In the genomic region with DNA sequence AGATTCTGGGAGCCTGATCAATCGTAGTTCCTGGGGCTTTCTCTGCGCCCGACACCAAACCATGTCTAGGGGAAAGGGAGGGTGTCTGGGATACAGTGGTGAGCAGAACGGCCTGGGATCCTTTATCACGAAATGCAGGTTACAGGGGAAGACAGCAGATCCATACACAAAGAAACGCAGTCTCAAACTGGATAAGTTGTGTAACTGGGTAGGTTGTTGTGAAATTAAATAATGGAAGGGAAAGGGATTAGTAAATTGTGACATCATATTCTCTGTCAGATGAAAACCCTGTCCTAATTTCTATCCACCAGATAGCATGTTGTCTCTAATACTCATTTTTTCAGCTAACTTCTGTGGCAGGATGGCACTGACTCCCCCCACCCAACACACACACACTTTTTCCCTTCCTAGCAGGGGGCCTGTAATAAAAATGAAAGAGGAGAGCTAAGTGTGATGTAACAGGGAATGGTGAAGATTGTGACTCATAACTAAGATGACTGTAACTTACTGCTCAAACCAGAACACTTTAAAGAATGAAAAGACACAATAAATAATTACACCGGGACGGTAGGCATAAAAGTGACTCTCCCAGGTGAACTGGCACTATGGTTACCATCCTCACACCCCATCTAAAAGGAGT, we compare ENCODE assay signal across 1 cellular context.
TF ChIP-seq lines count a peak whose summit lies in the region.

No MANE protein-coding gene starts in this region.

TF ChIP-seq in K562, 482 proteins besides CTCF, POLR2A, EP300 and RAD21 (continues in another document):
- no peak for TF ChIP-seq ZNF316 (IDR thresholded peaks at IDR 0.05)
- no peak for TF ChIP-seq NR2C2 (CRISPR knock-in tag; IDR thresholded peaks at IDR 0.05)
- TF ChIP-seq NR2C2 (tag; IDR thresholded peaks at IDR 0.05), result 0 out of 2 replicates have a peak, but pooled peaks have one; percentile 49
- peak; percentile 81 for TF ChIP-seq FOSL1 (tag; conservative IDR thresholded peaks at IDR 0.05)
- TF ChIP-seq ZNF197 (CRISPR knock-in tag; IDR thresholded peaks at IDR 0.05; ENCODE audit: low read depth), result no peak
- peak; percentile 64 for TF ChIP-seq HDAC8 (tag; IDR thresholded peaks at IDR 0.05)
- peak; percentile 42; the same call in 1 of the 2 replicates for TF ChIP-seq ARID1B (IDR thresholded peaks at IDR 0.05)
- no peak for TF ChIP-seq POLR2B (IDR thresholded peaks at IDR 0.05; ENCODE audit: low read depth, partially characterized antibody)
- TF ChIP-seq CEBPB (tag; IDR thresholded peaks at IDR 0.05), result peak; percentile 91
- TF ChIP-seq BACH1 (tag; IDR thresholded peaks at IDR 0.05), result 0 out of 2 replicates have a peak, but pooled peaks have one; percentile 59
- peak; percentile 34; the same call in 1 of the 2 replicates for TF ChIP-seq TEAD2 (tag; IDR thresholded peaks at IDR 0.05)
- TF ChIP-seq, protein P1, sequence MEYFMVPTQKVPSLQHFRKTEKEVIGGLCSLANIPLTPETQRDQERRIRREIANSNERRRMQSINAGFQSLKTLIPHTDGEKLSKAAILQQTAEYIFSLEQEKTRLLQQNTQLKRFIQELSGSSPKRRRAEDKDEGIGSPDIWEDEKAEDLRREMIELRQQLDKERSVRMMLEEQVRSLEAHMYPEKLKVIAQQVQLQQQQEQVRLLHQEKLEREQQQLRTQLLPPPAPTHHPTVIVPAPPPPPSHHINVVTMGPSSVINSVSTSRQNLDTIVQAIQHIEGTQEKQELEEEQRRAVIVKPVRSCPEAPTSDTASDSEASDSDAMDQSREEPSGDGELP (CRISPR knock-in tag; IDR thresholded peaks at IDR 0.05; ENCODE audit: borderline replicate concordance), result no peak
- TF ChIP-seq, protein P2, sequence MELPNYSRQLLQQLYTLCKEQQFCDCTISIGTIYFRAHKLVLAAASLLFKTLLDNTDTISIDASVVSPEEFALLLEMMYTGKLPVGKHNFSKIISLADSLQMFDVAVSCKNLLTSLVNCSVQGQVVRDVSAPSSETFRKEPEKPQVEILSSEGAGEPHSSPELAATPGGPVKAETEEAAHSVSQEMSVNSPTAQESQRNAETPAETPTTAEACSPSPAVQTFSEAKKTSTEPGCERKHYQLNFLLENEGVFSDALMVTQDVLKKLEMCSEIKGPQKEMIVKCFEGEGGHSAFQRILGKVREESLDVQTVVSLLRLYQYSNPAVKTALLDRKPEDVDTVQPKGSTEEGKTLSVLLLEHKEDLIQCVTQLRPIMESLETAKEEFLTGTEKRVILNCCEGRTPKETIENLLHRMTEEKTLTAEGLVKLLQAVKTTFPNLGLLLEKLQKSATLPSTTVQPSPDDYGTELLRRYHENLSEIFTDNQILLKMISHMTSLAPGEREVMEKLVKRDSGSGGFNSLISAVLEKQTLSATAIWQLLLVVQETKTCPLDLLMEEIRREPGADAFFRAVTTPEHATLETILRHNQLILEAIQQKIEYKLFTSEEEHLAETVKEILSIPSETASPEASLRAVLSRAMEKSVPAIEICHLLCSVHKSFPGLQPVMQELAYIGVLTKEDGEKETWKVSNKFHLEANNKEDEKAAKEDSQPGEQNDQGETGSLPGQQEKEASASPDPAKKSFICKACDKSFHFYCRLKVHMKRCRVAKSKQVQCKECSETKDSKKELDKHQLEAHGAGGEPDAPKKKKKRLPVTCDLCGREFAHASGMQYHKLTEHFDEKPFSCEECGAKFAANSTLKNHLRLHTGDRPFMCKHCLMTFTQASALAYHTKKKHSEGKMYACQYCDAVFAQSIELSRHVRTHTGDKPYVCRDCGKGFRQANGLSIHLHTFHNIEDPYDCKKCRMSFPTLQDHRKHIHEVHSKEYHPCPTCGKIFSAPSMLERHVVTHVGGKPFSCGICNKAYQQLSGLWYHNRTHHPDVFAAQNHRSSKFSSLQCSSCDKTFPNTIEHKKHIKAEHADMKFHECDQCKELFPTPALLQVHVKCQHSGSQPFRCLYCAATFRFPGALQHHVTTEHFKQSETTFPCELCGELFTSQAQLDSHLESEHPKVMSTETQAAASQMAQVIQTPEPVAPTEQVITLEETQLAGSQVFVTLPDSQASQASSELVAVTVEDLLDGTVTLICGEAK (IDR thresholded peaks at IDR 0.05), result 0 out of 2 replicates have a peak, but pooled peaks have one; percentile 9
- TF ChIP-seq, protein P2 (CRISPR knock-in tag; IDR thresholded peaks at IDR 0.05), result no peak
- TF ChIP-seq ZNF766 (CRISPR knock-in tag; conservative IDR thresholded peaks at IDR 0.05), result 0 out of 2 replicates have a peak, but pooled peaks have one; percentile 15
- 0 out of 2 replicates have a peak, but pooled peaks have one; percentile 29 for TF ChIP-seq MIER1 (IDR thresholded peaks at IDR 0.05; ENCODE audit: low read depth)
- peak; percentile 31; the same call in 1 of the 2 replicates for TF ChIP-seq SMAD4 (CRISPR knock-in tag; conservative IDR thresholded peaks at IDR 0.05)
- TF ChIP-seq ZNF584 (CRISPR knock-in tag; IDR thresholded peaks at IDR 0.05; ENCODE audit: low read depth), result peak; percentile 81; the same call in 1 of the 2 replicates
- TF ChIP-seq NRF1 (conservative IDR thresholded peaks at IDR 0.05 in 1 of 2, IDR thresholded peaks at IDR 0.05 in 1 of 2), result peak; percentile 55 to 58
- TF ChIP-seq ZNF589 (CRISPR knock-in tag; IDR thresholded peaks at IDR 0.05; ENCODE audit: low read depth), result peak; percentile 63; the same call in 1 of the 2 replicates
- peak; percentile 16 for TF ChIP-seq KDM5B (IDR thresholded peaks at IDR 0.05; ENCODE audit: insufficient replicate concordance, low read depth, low read length)
- TF ChIP-seq HNRNPH1 (optimal IDR thresholded peaks at IDR 0.05; ENCODE audit: low read depth, low read length), result no peak
- TF ChIP-seq, protein P3, sequence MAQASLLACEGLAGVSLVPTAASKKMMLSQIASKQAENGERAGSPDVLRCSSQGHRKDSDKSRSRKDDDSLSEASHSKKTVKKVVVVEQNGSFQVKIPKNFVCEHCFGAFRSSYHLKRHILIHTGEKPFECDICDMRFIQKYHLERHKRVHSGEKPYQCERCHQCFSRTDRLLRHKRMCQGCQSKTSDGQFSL (CRISPR knock-in tag; IDR thresholded peaks at IDR 0.05), result no peak
- TF ChIP-seq, protein P3 (tag; IDR thresholded peaks at IDR 0.05), result 0 out of 4 replicates have a peak, but pooled peaks of 1 of the 2 experiments have one; percentile 57
- TF ChIP-seq ZKSCAN8 (CRISPR knock-in tag; IDR thresholded peaks at IDR 0.05), result 0 out of 2 replicates have a peak, but pooled peaks have one; percentile 69
- TF ChIP-seq, protein P4, sequence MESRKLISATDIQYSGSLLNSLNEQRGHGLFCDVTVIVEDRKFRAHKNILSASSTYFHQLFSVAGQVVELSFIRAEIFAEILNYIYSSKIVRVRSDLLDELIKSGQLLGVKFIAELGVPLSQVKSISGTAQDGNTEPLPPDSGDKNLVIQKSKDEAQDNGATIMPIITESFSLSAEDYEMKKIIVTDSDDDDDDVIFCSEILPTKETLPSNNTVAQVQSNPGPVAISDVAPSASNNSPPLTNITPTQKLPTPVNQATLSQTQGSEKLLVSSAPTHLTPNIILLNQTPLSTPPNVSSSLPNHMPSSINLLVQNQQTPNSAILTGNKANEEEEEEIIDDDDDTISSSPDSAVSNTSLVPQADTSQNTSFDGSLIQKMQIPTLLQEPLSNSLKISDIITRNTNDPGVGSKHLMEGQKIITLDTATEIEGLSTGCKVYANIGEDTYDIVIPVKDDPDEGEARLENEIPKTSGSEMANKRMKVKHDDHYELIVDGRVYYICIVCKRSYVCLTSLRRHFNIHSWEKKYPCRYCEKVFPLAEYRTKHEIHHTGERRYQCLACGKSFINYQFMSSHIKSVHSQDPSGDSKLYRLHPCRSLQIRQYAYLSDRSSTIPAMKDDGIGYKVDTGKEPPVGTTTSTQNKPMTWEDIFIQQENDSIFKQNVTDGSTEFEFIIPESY (CRISPR knock-in tag; IDR thresholded peaks at IDR 0.05), result peak; percentile 8; the same call in 1 of the 2 replicates
- no peak for TF ChIP-seq ZNF668 (CRISPR knock-in tag; IDR thresholded peaks at IDR 0.05)
- peak; percentile 29; the same call in 1 of the 2 replicates for TF ChIP-seq JUN (IDR thresholded peaks at IDR 0.05; ENCODE audit: borderline replicate concordance, low read depth, low read length)
- TF ChIP-seq JUN (CRISPR knock-in tag; IDR thresholded peaks at IDR 0.05; ENCODE audit: borderline replicate concordance), result no peak
- no peak for TF ChIP-seq SMAD2 (IDR thresholded peaks at IDR 0.05; ENCODE audit: low read depth, low read length)
- no peak for TF ChIP-seq ZBTB1 (CRISPR knock-in tag; IDR thresholded peaks at IDR 0.05; ENCODE audit: borderline replicate concordance, low read depth)
- 0 out of 2 replicates have a peak, but pooled peaks have one; percentile 34 for TF ChIP-seq ZBTB17 (CRISPR knock-in tag; IDR thresholded peaks at IDR 0.05)
- TF ChIP-seq, protein P5, sequence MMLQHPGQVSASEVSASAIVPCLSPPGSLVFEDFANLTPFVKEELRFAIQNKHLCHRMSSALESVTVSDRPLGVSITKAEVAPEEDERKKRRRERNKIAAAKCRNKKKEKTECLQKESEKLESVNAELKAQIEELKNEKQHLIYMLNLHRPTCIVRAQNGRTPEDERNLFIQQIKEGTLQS (IDR thresholded peaks at IDR 0.05), result peak; percentile 87
- TF ChIP-seq, protein P5 (CRISPR knock-in tag; conservative IDR thresholded peaks at IDR 0.05), result no peak; the same call in 1 of the 2 replicates
- TF ChIP-seq, protein P6, sequence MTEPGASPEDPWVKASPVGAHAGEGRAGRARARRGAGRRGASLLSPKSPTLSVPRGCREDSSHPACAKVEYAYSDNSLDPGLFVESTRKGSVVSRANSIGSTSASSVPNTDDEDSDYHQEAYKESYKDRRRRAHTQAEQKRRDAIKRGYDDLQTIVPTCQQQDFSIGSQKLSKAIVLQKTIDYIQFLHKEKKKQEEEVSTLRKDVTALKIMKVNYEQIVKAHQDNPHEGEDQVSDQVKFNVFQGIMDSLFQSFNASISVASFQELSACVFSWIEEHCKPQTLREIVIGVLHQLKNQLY (CRISPR knock-in tag; conservative IDR thresholded peaks at IDR 0.05), result no peak
- TF ChIP-seq BRD4 (IDR thresholded peaks at IDR 0.05), result 0 out of 2 replicates have a peak, but pooled peaks have one; percentile 51
- TF ChIP-seq GTF2A2 (tag; IDR thresholded peaks at IDR 0.05), result no peak
- no peak for TF ChIP-seq CC2D1A (IDR thresholded peaks at IDR 0.05)
- TF ChIP-seq NR4A1 (CRISPR knock-in tag; IDR thresholded peaks at IDR 0.05), result no peak
- TF ChIP-seq NR4A1 (tag; IDR thresholded peaks at IDR 0.05), result 0 out of 2 replicates have a peak, but pooled peaks have one; percentile 74
- TF ChIP-seq, protein P7, sequence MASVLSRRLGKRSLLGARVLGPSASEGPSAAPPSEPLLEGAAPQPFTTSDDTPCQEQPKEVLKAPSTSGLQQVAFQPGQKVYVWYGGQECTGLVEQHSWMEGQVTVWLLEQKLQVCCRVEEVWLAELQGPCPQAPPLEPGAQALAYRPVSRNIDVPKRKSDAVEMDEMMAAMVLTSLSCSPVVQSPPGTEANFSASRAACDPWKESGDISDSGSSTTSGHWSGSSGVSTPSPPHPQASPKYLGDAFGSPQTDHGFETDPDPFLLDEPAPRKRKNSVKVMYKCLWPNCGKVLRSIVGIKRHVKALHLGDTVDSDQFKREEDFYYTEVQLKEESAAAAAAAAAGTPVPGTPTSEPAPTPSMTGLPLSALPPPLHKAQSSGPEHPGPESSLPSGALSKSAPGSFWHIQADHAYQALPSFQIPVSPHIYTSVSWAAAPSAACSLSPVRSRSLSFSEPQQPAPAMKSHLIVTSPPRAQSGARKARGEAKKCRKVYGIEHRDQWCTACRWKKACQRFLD (CRISPR knock-in tag; IDR thresholded peaks at IDR 0.05), result peak; percentile 10; the same call in 1 of the 2 replicates
- TF ChIP-seq FOS (IDR thresholded peaks at IDR 0.05; ENCODE audit: extremely low read depth, insufficient read length), result peak; percentile 14
- peak; percentile 42; the same call in 1 of the 2 replicates for TF ChIP-seq DPF2 (IDR thresholded peaks at IDR 0.05)
